Comparison of ENCODE assay signal across 15 cellular contexts in genomic region chr14:65485516-65485915, GRCh38.
"Had no signal": no experiment of that assay in that cellular context is flagged by ENCODE, and none has a peak within 500 bp of the region (broad histone marks: within the 10 kb centered on the region; RNA-seq: fewer than 3 reads in every experiment).

No MANE protein-coding gene starts in this region.

- H3K4me1 ChIP-seq: lower lobe of right lung, testis, uterus had no signal

- H3K9ac ChIP-seq: parathyroid adenoma had no signal

- FAIRE-seq: bronchial epithelial cell had no signal

- H3K27me3 ChIP-seq: heart right ventricle, sigmoid colon, spleen, testis, uterus had no signal

- H3K9me3 ChIP-seq: heart right ventricle, lower lobe of right lung, sigmoid colon, spleen, testis, uterus had no signal

- H3K36me3 ChIP-seq: heart right ventricle, lower lobe of right lung, sigmoid colon, spleen, uterus had no signal

- H3K27ac ChIP-seq: heart right ventricle, lower lobe of right lung, parathyroid adenoma, sigmoid colon, spleen, testis, uterus had no signal

- H3K4me3 ChIP-seq: heart right ventricle, lower lobe of right lung, sigmoid colon, spleen, testis, uterus had no signal

- DNase-seq: activated CD4-positive, alpha-beta T cell treated with anti-CD3 and anti-CD28 coated beads, Interleukin-2, amount 50 U/mL, for 1 hour; activated CD8-positive, alpha-beta memory T cell treated with anti-CD3 and anti-CD28 coated beads for 24 hours; activated naive CD8-positive, alpha-beta T cell treated with anti-CD3 and anti-CD28 coated beads, Interleukin-2, amount 10 ng/mL, durations not matched to agents 7 days and 5 days; anterior cingulate cortex; effector CD4-positive, alpha-beta T cell; heart right ventricle; left colon; lower lobe of right lung; sigmoid colon; spleen; stimulated activated naive CD8-positive, alpha-beta T cell treated with anti-CD3 and anti-CD28 coated beads, Interleukin-15, amount 100 ng/mL, for 72 hours; testis; uterus had no signal

- ATAC-seq: heart right ventricle; left colon; lower lobe of right lung; stimulated activated naive CD8-positive, alpha-beta T cell treated with anti-CD3 and anti-CD28 coated beads, Interleukin-15, amount 100 ng/mL, for 72 hours had no signal
